8 cellular contexts compared by ENCODE assay signal in genomic region chr6:139029470-139030210, GRCh38. TPM values are rescaled to one million over a fixed set of nuclear protein-coding genes. Genes with fewer than 3 reads are reported as not detected.
DNase-seq lines count a peak whose midpoint lies in the region; ATAC-seq, FAIRE-seq and TF ChIP-seq lines count a peak whose summit lies in the region.

No MANE protein-coding gene starts in this region.

- H3K4me3 Mint-ChIP-seq in activated CD4-positive, alpha-beta T cell treated with anti-CD3 and anti-CD28 coated beads, Interleukin-2, amount 10 ng/mL, durations not matched to agents 7 days and 5 days = no peak overlapping the region

- peak overlapping the region; percentile 98 for H3K27ac Mint-ChIP-seq in activated CD4-positive, alpha-beta T cell treated with anti-CD3 and anti-CD28 coated beads, Interleukin-2, amount 10 ng/mL, durations not matched to agents 7 days and 5 days

- no peaks in the 10 kb centered on the region for H3K27me3 Mint-ChIP-seq in activated CD4-positive, alpha-beta T cell treated with anti-CD3 and anti-CD28 coated beads, Interleukin-2, amount 10 ng/mL, durations not matched to agents 7 days and 5 days

- peaks cover 23% of the 10 kb centered on the region for H3K36me3 Mint-ChIP-seq in activated CD4-positive, alpha-beta T cell treated with anti-CD3 and anti-CD28 coated beads, Interleukin-2, amount 10 ng/mL, durations not matched to agents 7 days and 5 days (ENCODE audit: low read depth)

- H3K4me1 ChIP-seq in A549 = peaks cover 9% of the 10 kb centered on the region; the same call in 2 of the 3 replicates
- peaks cover 19% of the 10 kb centered on the region for H3K4me1 ChIP-seq in neuron (ENCODE audit: insufficient read depth, low read length)

- no peak for FAIRE-seq in A549 (lab: Jason Lieb, UNC)

- H3K9me3 Mint-ChIP-seq in activated CD4-positive, alpha-beta T cell treated with anti-CD3 and anti-CD28 coated beads, Interleukin-2, amount 10 ng/mL, durations not matched to agents 7 days and 5 days = no peaks in the 10 kb centered on the region

- in situ Hi-C loops in GM13976 (cut with MboI; ENCODE audit: low sequenced_read_pairs, unreplicated experiment) = no loop called here

- no peak for TF ChIP-seq RAD21 in A549 (conservative IDR thresholded peaks at IDR 0.05 in 1 of 2, IDR thresholded peaks at IDR 0.05 in 1 of 2)

- ATAC-seq in A549 (peak; percentile 70 to 71), HG02763 (IDR thresholded peaks at IDR 0.05; ENCODE audit: unreplicated experiment) (peak; percentile 23)
- ATAC-seq in activated CD4-positive, CD25-positive, alpha-beta regulatory T cell treated with anti-CD3 and anti-CD28 coated beads, Interleukin-2, amount 50 U/mL, for 24 hours = no peak

- 62% methylated on average over 18 of the region's 43 CpGs for WGBS in A549 (ENCODE audit: missing lambda C conversion rate)

- H3K27ac ChIP-seq in A549 = peak overlapping the region; percentile 83 to 94

- TF ChIP-seq EP300 in A549 (IDR thresholded peaks at IDR 0.05) = no peak

- H3K27me3 ChIP-seq in neuron (ENCODE audit: insufficient read depth, low read length) = no peaks in the 10 kb centered on the region

- TF ChIP-seq POLR2A in A549 (IDR thresholded peaks at IDR 0.05; ENCODE audit: low read length) = no peak

- POLR2A ChIA-PET in A549 (lab: Yijun Ruan, JAX) = no interaction called here
- POLR2A ChIA-PET in activated CD4-positive, alpha-beta T cell treated with anti-CD3 and anti-CD28 coated beads, Interleukin-2, amount 10 ng/mL, durations not matched to agents 7 days and 5 days (lab: Charles Lee) = no interaction called here

- H3K4me1 Mint-ChIP-seq in activated CD4-positive, alpha-beta T cell treated with anti-CD3 and anti-CD28 coated beads, Interleukin-2, amount 10 ng/mL, durations not matched to agents 7 days and 5 days = peaks cover 33% of the 10 kb centered on the region

- peak overlapping the region; percentile 82 for H3K4me2 ChIP-seq in A549

- H2AFZ ChIP-seq in neuron (ENCODE audit: low read depth, low read length) = peak overlapping the region; percentile 91

- H3K4me3 ChIP-seq in A549 (peak overlapping the region; percentile 86), fibroblast of pulmonary artery (replicated peaks; ENCODE audit: low read depth, low read length) (peak overlapping the region; percentile 91), neuron (ENCODE audit: low read length) (peak overlapping the region; percentile 69)

- CTCF ChIA-PET in A549 (lab: Yijun Ruan, JAX) = no interaction called here
- CTCF ChIA-PET in activated CD4-positive, alpha-beta T cell treated with anti-CD3 and anti-CD28 coated beads, Interleukin-2, amount 10 ng/mL, durations not matched to agents 7 days and 5 days (lab: Charles Lee) = interaction anchor here (0.5 to 1.9 kb wide), 5 partner anchors 8 to 191 kb away, joined by 3 to 7 read pairs (median 3); no protein-coding TSS in a partner anchor

- DNase-seq in A549 (ENCODE audit: low read depth in 1 of 2, low spot score in 1 of 2) = peak; percentile 17 to 37
- DNase-seq in GM13976 (ENCODE audit: low spot score) = peak; percentile 58
- peak; percentile 61 for DNase-seq in NCI-H1105 treated with DMSO at 0.1 percent for 48 hours (lab: John Stamatoyannopoulos, UW)
- peak; percentile 17 for DNase-seq in activated CD4-positive, alpha-beta T cell treated with anti-CD3 and anti-CD28 coated beads, Interleukin-2, amount 10 ng/mL, durations not matched to agents 7 days and 5 days
- peak; percentile 82 for DNase-seq in fibroblast of pulmonary artery (ENCODE audit: low read depth)

- TF ChIP-seq CTCF in A549 (IDR thresholded peaks at IDR 0.05) (no peak), GM13976 (IDR thresholded peaks at IDR 0.05; ENCODE audit: borderline replicate concordance, control extremely low read depth, extremely low read depth, insufficient read depth, missing control alignments) (no peak), fibroblast of pulmonary artery (IDR thresholded peaks at IDR 0.05; ENCODE audit: low read length, missing control alignments) (no peak)

- H3K36me3 ChIP-seq in neuron (ENCODE audit: insufficient read depth, low read length) = peaks cover 8% of the 10 kb centered on the region

- H3K9me3 ChIP-seq in A549 (no peaks in the 10 kb centered on the region), neuron (ENCODE audit: low read length) (no peaks in the 10 kb centered on the region)

TF ChIP-seq in A549, 52 proteins besides CTCF, POLR2A, EP300 and RAD21:
- 0 out of 4 replicates have a peak, but pooled peaks of 1 of the 2 experiments have one; percentile 9 for TF ChIP-seq CEBPB (IDR thresholded peaks at IDR 0.05)
- TF ChIP-seq TFCP2L1 (CRISPR knock-in tag; IDR thresholded peaks at IDR 0.05) = no peak
TF ChIP-seq in A549: peak in this region for 1.

RNA-seq across cellular contexts. Expression of gene ABRACL, which starts 1.1 kb away (rescaled TPM):
- polyA plus RNA-seq in A549 (2011; rRNA removed) (27.1 and 40.3 TPM in 2 replicates), A549 (2017; fragmentation: RNase III; extraction: RNeasy Plus Mini Kit Qiagen cat#74134 plus additional on column Dnase treatment) (60.7 to 65.8 TPM (median 63.3 TPM) in 3 replicates)
- polyA plus RNA-seq in A549 (2012; cell fraction: cytosol; rRNA removed) = 22.5 and 27.1 TPM in 2 replicates
- polyA plus RNA-seq in A549 (2012; cell fraction: nucleus; rRNA removed) = 8.3 and 13.1 TPM in 2 replicates
- polyA minus RNA-seq in A549 (2011; rRNA and poly(A)+ RNA removed) = 3.5 and 4.5 TPM in 2 replicates
- total RNA-seq in activated CD4-positive, alpha-beta T cell treated with anti-CD3 and anti-CD28 coated beads, Interleukin-2, amount 10 ng/mL, durations not matched to agents 7 days and 5 days = 100 to 1,000 TPM; 132 to 174 TPM

RNA-seq across cellular contexts. Expression of gene REPS1, which starts 41.6 kb away (rescaled TPM):
- polyA plus RNA-seq in A549 (2011; rRNA removed) (34.2 and 36.4 TPM in 2 replicates), A549 (2017; fragmentation: RNase III; extraction: RNeasy Plus Mini Kit Qiagen cat#74134 plus additional on column Dnase treatment) (16.3 to 18.9 TPM (median 16.8 TPM) in 3 replicates)
- polyA plus RNA-seq in A549 (2012; cell fraction: cytosol; rRNA removed) = 16.0 and 19.3 TPM in 2 replicates
- polyA plus RNA-seq in A549 (2012; cell fraction: nucleus; rRNA removed) = 14.8 and 16.7 TPM in 2 replicates
- polyA minus RNA-seq in A549 (2011; rRNA and poly(A)+ RNA removed) = 30.2 and 31.6 TPM in 2 replicates
- 10 to 100 TPM; 44.5 to 58.1 TPM for total RNA-seq in activated CD4-positive, alpha-beta T cell treated with anti-CD3 and anti-CD28 coated beads, Interleukin-2, amount 10 ng/mL, durations not matched to agents 7 days and 5 days

Comparison
In these comparisons a context has a peak if more than half of its experiments do, and no peak if none do; other contexts are left out.
1. ATAC-seq: peak in A549 (2 of 2) and HG02763 (single experiment); none in activated CD4-positive, CD25-positive, alpha-beta regulatory T cell treated with anti-CD3 and anti-CD28 coated beads, Interleukin-2, amount 50 U/mL, for 24 hours (0 of 2).
2. DNase-seq: peak in every context shown above with its lines; median percentile 82 in fibroblast of pulmonary artery; 61 in NCI-H1105 treated with DMSO at 0.1 percent for 48 hours; 58 in GM13976; 27 in A549; 17 in activated CD4-positive, alpha-beta T cell treated with anti-CD3 and anti-CD28 coated beads, Interleukin-2, amount 10 ng/mL, durations not matched to agents 7 days and 5 days.
3. Peak in every context shown above with its lines, with median percentiles within 50 percentile points of each other: H3K4me3 ChIP-seq.